12 cellular contexts compared by ENCODE assay signal in the genomic region with DNA sequence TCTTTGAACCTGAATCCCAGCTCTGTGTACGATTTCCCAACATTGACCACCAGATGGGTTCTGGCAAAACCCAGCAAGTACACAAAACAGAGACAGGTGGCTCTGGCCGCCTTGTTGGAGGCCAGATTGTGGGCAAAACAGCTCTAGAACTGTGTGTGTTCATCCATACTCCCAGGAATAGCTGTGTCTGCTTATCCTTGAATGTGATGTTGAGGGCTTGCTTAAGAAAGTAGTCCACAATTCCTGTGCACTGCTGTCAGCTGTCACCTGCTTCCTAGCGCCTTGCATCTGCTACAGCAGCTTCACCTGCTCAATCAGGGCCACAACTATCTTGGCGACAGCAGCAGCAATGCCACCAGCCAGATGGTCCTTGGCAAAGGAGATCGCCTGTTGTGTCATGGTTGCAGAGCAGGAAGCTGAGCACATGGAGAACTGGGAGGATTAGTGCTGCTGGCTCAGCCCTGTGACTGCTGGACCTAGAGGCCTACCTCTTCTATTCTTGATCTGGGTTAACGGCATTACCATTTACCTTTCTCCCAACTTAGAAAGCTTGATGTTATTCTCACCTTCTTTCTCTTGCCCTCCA. TPM values are rescaled to one million over a fixed set of nuclear protein-coding genes. Genes with fewer than 3 reads are reported as not detected.
DNase-seq lines count a peak whose midpoint lies in the region; ATAC-seq and TF ChIP-seq lines count a peak whose summit lies in the region.
"Had no signal": no experiment of that assay in that cellular context is flagged by ENCODE, and none has a peak within 500 bp of the region (broad histone marks: within the 10 kb centered on the region; RNA-seq: fewer than 3 reads in every experiment).

No MANE protein-coding gene starts in this region.

- DNase-seq in heart left ventricle (peak in 1 of 5 donors; percentile 29), left cardiac atrium (no peak), NCI-H524 treated with DMSO at 0.1 percent for 48 hours (lab: John Stamatoyannopoulos, UW) (peak; percentile 8), dorsolateral prefrontal cortex (peak in 8 of 10 donors; percentile 7 to 67 (median 46)), gastrocnemius medialis (peak; percentile 88 to 94), NCI-H2107 (lab: John Stamatoyannopoulos, UW) (no peak), coronary artery (ENCODE audit: low spot score) (no peak)
- DNase-seq: COR-L47, H7, NCI-H2029, PC-3 had no signal

- H3K4me1 ChIP-seq in heart left ventricle (peaks cover 0 to 31% (median 12%) of the 10 kb centered on the region in 12 donors), gastrocnemius medialis (peaks cover 19 to 30% of the 10 kb centered on the region in 2 donors)

- H3K27me3 ChIP-seq in heart left ventricle (no peaks in the 10 kb centered on the region), dorsolateral prefrontal cortex (no peaks in the 10 kb centered on the region), gastrocnemius medialis (no peaks in the 10 kb centered on the region)

- intact Hi-C loops in heart left ventricle (cut with DNase I) (loop anchor here in 4 of 10 donors (10.0 kb wide), 2 partner anchors 99 to 249 kb away; partner anchors contain the start of genes FAM135A (in 3 of the 4) and SDHAF4 (in 1 of the 4)), left cardiac atrium (cut with DNase I) (no loop called here), dorsolateral prefrontal cortex (cut with DNase I) (no loop called here), gastrocnemius medialis (cut with DNase I; ENCODE audit: low total_unique reads) (loop anchor here (1.0 to 5.0 kb wide), 2 partner anchors 21 to 97 kb away; partner anchors contain the start of gene SDHAF4)

- TF ChIP-seq POLR2A in heart left ventricle (IDR thresholded peaks at IDR 0.05) (no peak), gastrocnemius medialis (IDR thresholded peaks at IDR 0.05) (no peak)

- H3K4me3 ChIP-seq in heart left ventricle (no peak overlapping the region), dorsolateral prefrontal cortex (no peak overlapping the region), gastrocnemius medialis (no peak overlapping the region), coronary artery (no peak overlapping the region)

- H3K27ac ChIP-seq in heart left ventricle (peak overlapping the region in 10 of 12 donors; percentile 17 to 78 (median 64)), dorsolateral prefrontal cortex (peak overlapping the region in 42 of 59 donors; percentile 6 to 72 (median 42)), gastrocnemius medialis (peak overlapping the region; percentile 89 to 96 (median 92)), coronary artery (no peak overlapping the region)

- no peak for TF ChIP-seq CTCF in heart left ventricle (IDR thresholded peaks at IDR 0.05)
- TF ChIP-seq CTCF in dorsolateral prefrontal cortex (IDR thresholded peaks at IDR 0.05 in 54 of 56, conservative IDR thresholded peaks at IDR 0.05 in 2 of 56; ENCODE audit: low read depth in 1 of 56, partially characterized antibody in 56 of 56): no peak
- no peak for TF ChIP-seq CTCF in gastrocnemius medialis (IDR thresholded peaks at IDR 0.05 in 4 of 5, conservative IDR thresholded peaks at IDR 0.05 in 1 of 5)
- TF ChIP-seq CTCF in coronary artery (IDR thresholded peaks at IDR 0.05): no peak

- WGBS in heart left ventricle, 4 donors: 64 to 71% (median 69%) methylated on average over 5 to 6 of the region's 6 CpGs

- in situ Hi-C loops in gastrocnemius medialis (cut with MboI; ENCODE audit: low sequenced_read_pairs in 4 of 4): loop anchor here in 1 of 4 donors (25.0 kb wide), 1 partner anchor 748 kb away; no protein-coding TSS in a partner anchor

- ATAC-seq in heart left ventricle: peak in 3 of 4 donors; percentile 1 to 5 (median 2)
- ATAC-seq in left cardiac atrium: no peak
- peak; percentile 76 to 78 for ATAC-seq in gastrocnemius medialis
- no peak for ATAC-seq in GM19328 (IDR thresholded peaks at IDR 0.05; ENCODE audit: unreplicated experiment)
- ATAC-seq: PC-3 had no signal

- H3K36me3 ChIP-seq in heart left ventricle (no peaks in the 10 kb centered on the region), gastrocnemius medialis (no peaks in the 10 kb centered on the region)

- H3K9me3 ChIP-seq in heart left ventricle (no peaks in the 10 kb centered on the region), gastrocnemius medialis (no peaks in the 10 kb centered on the region)

RNA-seq across cellular contexts. Expression of gene SMAP1, which starts 3.7 kb away (rescaled TPM):
- total RNA-seq in heart left ventricle: 10 to 100 TPM; 28.1 to 35.1 (median 29.9) TPM
- polyA plus RNA-seq in heart left ventricle: 10 to 100 TPM; 10.9 to 32.9 TPM
- 10 to 100 TPM; 24.4 to 27.8 TPM for total RNA-seq in left cardiac atrium
- 10 to 100 TPM; 30.9 to 64.8 (median 47.9) TPM for total RNA-seq in dorsolateral prefrontal cortex
- total RNA-seq in gastrocnemius medialis: 10 to 100 TPM; 29.4 to 36.6 (median 35.8) TPM

Comparison
In these comparisons a context has a peak if more than half of its experiments do, and no peak if none do; other contexts are left out.
1. ATAC-seq: peak in heart left ventricle (3 of 4) and gastrocnemius medialis (2 of 2); none in left cardiac atrium (0 of 2) and GM19328 (single experiment).
2. DNase-seq: peak in NCI-H524 treated with DMSO at 0.1 percent for 48 hours (single experiment), dorsolateral prefrontal cortex (8 of 10) and gastrocnemius medialis (2 of 2); none in left cardiac atrium (single experiment), NCI-H2107 (single experiment) and coronary artery (single experiment).
3. H3K27ac ChIP-seq: peak in heart left ventricle (10 of 12), dorsolateral prefrontal cortex (42 of 59) and gastrocnemius medialis (4 of 4); none in coronary artery (0 of 2).